14 cellular contexts compared by ENCODE assay signal in the genomic region with DNA sequence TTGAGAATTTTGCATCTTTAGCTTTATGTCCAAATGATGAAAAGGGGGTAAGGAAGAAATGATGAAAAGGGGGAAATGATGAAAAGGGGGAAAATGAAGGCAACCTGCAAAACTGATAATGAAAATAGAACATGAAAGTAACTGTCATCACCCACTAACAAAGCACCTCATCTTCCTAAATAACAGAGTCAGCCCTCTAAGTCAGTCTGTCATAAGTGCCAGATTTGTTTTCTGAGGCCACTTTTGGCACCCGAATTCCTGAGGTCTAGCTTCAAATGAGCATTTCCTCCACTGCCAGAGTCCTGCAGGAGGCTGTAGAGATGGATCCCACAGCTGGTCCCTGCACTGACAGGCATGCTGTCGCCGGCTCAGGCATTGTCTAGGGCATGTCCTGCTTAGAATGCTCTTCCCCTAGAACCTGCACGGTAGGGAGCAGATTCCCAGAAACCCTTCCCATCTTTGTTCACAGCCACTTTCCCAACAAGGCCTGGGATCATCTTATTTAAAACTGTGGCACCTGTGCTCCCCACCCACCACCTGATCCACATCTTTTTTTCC. TPM values are rescaled to one million over a fixed set of nuclear protein-coding genes. Genes with fewer than 3 reads are reported as not detected.
DNase-seq lines count a peak whose midpoint lies in the region; ATAC-seq, FAIRE-seq and TF ChIP-seq lines count a peak whose summit lies in the region.
"Had no signal": no experiment of that assay in that cellular context is flagged by ENCODE, and none has a peak within 500 bp of the region (broad histone marks: within the 10 kb centered on the region; RNA-seq: fewer than 3 reads in every experiment).

No MANE protein-coding gene starts in this region.

- peaks cover 2% of the 10 kb centered on the region for H3K79me2 ChIP-seq in HepG2 (ENCODE audit: insufficient read depth, low read length)

- in situ Hi-C loops in transverse colon (cut with MboI; ENCODE audit: low pct_ligation_motif_present in 1 of 4, low pct_unique_long_range_greater_than_20kb in 1 of 4, low sequenced_read_pairs in 3 of 4) (no loop called here), HepG2 (cut with HindIII; ENCODE audit: extremely low pct_ligation_motif_present, low pct_unique_long_range_greater_than_20kb) (no loop called here)

- peaks cover 6% of the 10 kb centered on the region for H3K9me3 ChIP-seq in CD4-positive, alpha-beta T cell (ENCODE audit: control insufficient read depth, low read length)
- H3K9me3 ChIP-seq in transverse colon, result peaks cover 0 to 6% of the 10 kb centered on the region in 2 donors
- H3K9me3 ChIP-seq in HepG2 (ENCODE audit: low read length), result peaks cover 4% of the 10 kb centered on the region; the same call in 1 of the 2 replicates
- H3K9me3 ChIP-seq in naive thymus-derived CD4-positive, alpha-beta T cell (ENCODE audit: control insufficient read depth in 2 of 3, low read length in 3 of 3), result no peaks in the 10 kb centered on the region

- H3K36me3 ChIP-seq in transverse colon (no peaks in the 10 kb centered on the region), HepG2 (replicated peaks in 1 of 2; ENCODE audit: control insufficient read depth in 1 of 2, insufficient read depth in 2 of 2, low read length in 2 of 2) (peaks cover 0 to 8% of the 10 kb centered on the region in 2 experiments; a peak in 2 of 5 replicates)
- H3K36me3 ChIP-seq in naive thymus-derived CD4-positive, alpha-beta T cell (ENCODE audit: control insufficient read depth in 2 of 3, insufficient read depth in 3 of 3, low read length in 3 of 3), result peaks cover 0 to 3% (median 0%) of the 10 kb centered on the region in 3 experiments

- no peak overlapping the region for H3K4me3 ChIP-seq in transverse colon
- no peak overlapping the region for H3K4me3 ChIP-seq in HepG2 (replicated peaks in 1 of 3; ENCODE audit: insufficient read depth in 1 of 3, low read depth in 2 of 3, low read length in 3 of 3)
- H3K4me3 ChIP-seq in naive thymus-derived CD4-positive, alpha-beta T cell (ENCODE audit: low read length), result no peak overlapping the region
- H3K4me3 ChIP-seq: ascending aorta, tibial nerve had no signal

- H3K9ac ChIP-seq in HepG2 (ENCODE audit: insufficient read depth, low read depth, low read length), result no peak overlapping the region

- TF ChIP-seq POLR2A in transverse colon (IDR thresholded peaks at IDR 0.05), result no peak
- TF ChIP-seq POLR2A in HepG2 (IDR thresholded peaks at IDR 0.05; ENCODE audit: insufficient read depth in 1 of 2, low read depth in 2 of 2, low read length in 2 of 2), result no peak

- DNase-seq in CD4-positive, alpha-beta T cell, result no peak
- DNase-seq in activated naive CD8-positive, alpha-beta T cell treated with anti-CD3 and anti-CD28 coated beads, Interleukin-2, amount 50 U/mL, for 24 hours, result no peak
- DNase-seq in transverse colon, result no peak
- no peak for DNase-seq in HepG2 (ENCODE audit: low spot score)
- no peak for DNase-seq in naive thymus-derived CD4-positive, alpha-beta T cell
- DNase-seq: activated CD4-positive, alpha-beta T cell treated with anti-CD3 and anti-CD28 coated beads for 4 hours; CD8-positive, alpha-beta memory T cell; NCI-H1048 had no signal

- H3K27ac ChIP-seq in CD4-positive, alpha-beta T cell (ENCODE audit: low read depth, low read length), result no peak overlapping the region
- H3K27ac ChIP-seq in transverse colon (no peak overlapping the region), HepG2 (ENCODE audit: extremely low read length, insufficient read depth, low read length) (no peak overlapping the region)
- H3K27ac ChIP-seq in naive thymus-derived CD4-positive, alpha-beta T cell (ENCODE audit: low read depth, low read length), result no peak overlapping the region
- H3K27ac ChIP-seq: ascending aorta had no signal

- H3K27me3 ChIP-seq in CD4-positive, alpha-beta T cell (ENCODE audit: control insufficient read depth, insufficient read depth, low read length), result no peaks in the 10 kb centered on the region
- H3K27me3 ChIP-seq in transverse colon (no peaks in the 10 kb centered on the region), HepG2 (ENCODE audit: control insufficient read depth in 1 of 2, insufficient read depth in 2 of 2, low read length in 2 of 2) (no peaks in the 10 kb centered on the region)
- H3K27me3 ChIP-seq in naive thymus-derived CD4-positive, alpha-beta T cell (ENCODE audit: control insufficient read depth in 2 of 2, insufficient read depth in 2 of 2, low read length in 2 of 2), result no peaks in the 10 kb centered on the region
- H3K27me3 ChIP-seq: ascending aorta, tibial nerve had no signal

- no peak overlapping the region for H3K4me2 ChIP-seq in HepG2 (ENCODE audit: low read depth, low read length)

- peak overlapping the region; percentile 21 for H3K27ac Mint-ChIP-seq in CD4-positive, alpha-beta T cell
- peak overlapping the region; percentile 6 for H3K27ac Mint-ChIP-seq in activated naive CD8-positive, alpha-beta T cell treated with anti-CD3 and anti-CD28 coated beads, Interleukin-2, amount 50 U/mL, for 24 hours
- H3K27ac Mint-ChIP-seq in naive thymus-derived CD4-positive, alpha-beta T cell, result peak overlapping the region in 3 of 9 donors; percentile 21 to 78 (median 73)

- no TSS peak for BruUV-seq in HepG2 (replicated peaks; lab: Mats Ljungman, UMichigan)

- peaks cover 4% of the 10 kb centered on the region for H3K9me3 Mint-ChIP-seq in CD4-positive, alpha-beta T cell
- H3K9me3 Mint-ChIP-seq in activated naive CD8-positive, alpha-beta T cell treated with anti-CD3 and anti-CD28 coated beads, Interleukin-2, amount 50 U/mL, for 24 hours, result peaks cover 10% of the 10 kb centered on the region
- H3K9me3 Mint-ChIP-seq in naive thymus-derived CD4-positive, alpha-beta T cell, result peaks cover 0 to 21% (median 11%) of the 10 kb centered on the region in 11 donors

- intact Hi-C loops in CD4-positive, alpha-beta T cell (cut with DNase I, micrococcal nuclease), result no loop called here
- intact Hi-C loops in transverse colon (cut with DNase I; ENCODE audit: low total_unique reads), result no loop called here
- intact Hi-C loops in HepG2 (cut with micrococcal nuclease; ENCODE audit: unreplicated experiment), result loop anchor here (5.0 kb wide), 1 partner anchor 1932 kb away; no protein-coding TSS in a partner anchor
- intact Hi-C loops in naive thymus-derived CD4-positive, alpha-beta T cell (cut with micrococcal nuclease), result no loop called here

- peaks cover 44% of the 10 kb centered on the region for H3K4me1 Mint-ChIP-seq in CD4-positive, alpha-beta T cell (ENCODE audit: low read depth)
- peaks cover 37% of the 10 kb centered on the region for H3K4me1 Mint-ChIP-seq in activated naive CD8-positive, alpha-beta T cell treated with anti-CD3 and anti-CD28 coated beads, Interleukin-2, amount 50 U/mL, for 24 hours
- H3K4me1 Mint-ChIP-seq in naive thymus-derived CD4-positive, alpha-beta T cell, result peaks cover 14 to 43% (median 36%) of the 10 kb centered on the region in 7 donors
- H3K4me1 Mint-ChIP-seq: neural crest cell had no signal

- H3K4me3 Mint-ChIP-seq in CD4-positive, alpha-beta T cell, result no peak overlapping the region
- H3K4me3 Mint-ChIP-seq in activated naive CD8-positive, alpha-beta T cell treated with anti-CD3 and anti-CD28 coated beads, Interleukin-2, amount 50 U/mL, for 24 hours, result no peak overlapping the region
- H3K4me3 Mint-ChIP-seq in naive thymus-derived CD4-positive, alpha-beta T cell, result no peak overlapping the region
- H3K4me3 Mint-ChIP-seq: CD8-positive, alpha-beta memory T cell; neural crest cell had no signal

- WGBS in transverse colon (ENCODE audit: low coverage in 1 of 2), 2 donors, result 69 to 84% methylated on average over 2 to 4 of the region's 4 CpGs
- 93% methylated on average over 4 of the region's 4 CpGs for WGBS in HepG2 (ENCODE audit: low lambda C conversion rate)

- FAIRE-seq in HepG2 (lab: Jason Lieb, UNC), result no peak

- TF ChIP-seq CTCF in CD4-positive, alpha-beta T cell (IDR thresholded peaks at IDR 0.05), result no peak
- TF ChIP-seq CTCF in transverse colon (IDR thresholded peaks at IDR 0.05) (no peak), HepG2 (CRISPR knock-in tag; IDR thresholded peaks at IDR 0.05) (no peak)

- ATAC-seq in CD4-positive, alpha-beta T cell (ENCODE audit: poor library complexity), result no peak
- ATAC-seq in GM18868 (IDR thresholded peaks at IDR 0.05; ENCODE audit: unreplicated experiment) (peak; percentile 14), HG02759 (IDR thresholded peaks at IDR 0.05; ENCODE audit: unreplicated experiment) (peak; percentile 13), GM19397 (IDR thresholded peaks at IDR 0.05; ENCODE audit: unreplicated experiment) (no peak), HepG2 (no peak)
- no peak for ATAC-seq in activated naive CD8-positive, alpha-beta T cell treated with anti-CD3 and anti-CD28 coated beads, Interleukin-2, amount 50 U/mL, for 24 hours
- ATAC-seq in naive thymus-derived CD4-positive, alpha-beta T cell, result no peak

- TF ChIP-seq EP300 in transverse colon (IDR thresholded peaks at IDR 0.05; ENCODE audit: low read depth) (no peak), HepG2 (IDR thresholded peaks at IDR 0.05; ENCODE audit: low read depth in 2 of 2, low read length in 2 of 2) (no peak), HepG2 (CRISPR knock-in tag; IDR thresholded peaks at IDR 0.05; ENCODE audit: borderline replicate concordance) (no peak)

- no peaks in the 10 kb centered on the region for H4K20me1 ChIP-seq in HepG2 (ENCODE audit: insufficient read depth, low read length)

- POLR2A ChIA-PET in CD4-positive, alpha-beta T cell (lab: Charles Lee), result interaction anchor here (1.7 kb wide), 1 partner anchor 26 kb away, joined by 10 read pairs; the partner anchor contains the start of gene RAP2A
- POLR2A ChIA-PET in HepG2 (lab: Yijun Ruan, JAX), result no interaction called here
- POLR2A ChIA-PET in naive thymus-derived CD4-positive, alpha-beta T cell (lab: Charles Lee), result interaction anchor here (0.6 to 1.5 kb wide), 2 partner anchors 26 to 109 kb away, joined by 3 to 6 read pairs; partner anchors contain the start of gene RAP2A

- H3K36me3 Mint-ChIP-seq in CD4-positive, alpha-beta T cell (ENCODE audit: low read depth), result peaks cover 25% of the 10 kb centered on the region
- H3K36me3 Mint-ChIP-seq in activated naive CD8-positive, alpha-beta T cell treated with anti-CD3 and anti-CD28 coated beads, Interleukin-2, amount 50 U/mL, for 24 hours (ENCODE audit: low read depth), result peaks cover 20% of the 10 kb centered on the region
- peaks cover 0 to 24% (median 21%) of the 10 kb centered on the region in 5 donors for H3K36me3 Mint-ChIP-seq in naive thymus-derived CD4-positive, alpha-beta T cell

- H2AFZ ChIP-seq in HepG2 (ENCODE audit: low read length), result no peak overlapping the region

- CTCF ChIA-PET in CD4-positive, alpha-beta T cell (lab: Charles Lee), result no interaction called here
- CTCF ChIA-PET in HepG2 (lab: Yijun Ruan, JAX; ENCODE audit: low intra/inter-chr PET ratio, low total read pairs), result no interaction called here
- CTCF ChIA-PET in naive thymus-derived CD4-positive, alpha-beta T cell (lab: Charles Lee), result no interaction called here

- H3K27me3 Mint-ChIP-seq in CD4-positive, alpha-beta T cell, result no peaks in the 10 kb centered on the region
- no peaks in the 10 kb centered on the region for H3K27me3 Mint-ChIP-seq in activated naive CD8-positive, alpha-beta T cell treated with anti-CD3 and anti-CD28 coated beads, Interleukin-2, amount 50 U/mL, for 24 hours
- no peaks in the 10 kb centered on the region for H3K27me3 Mint-ChIP-seq in naive thymus-derived CD4-positive, alpha-beta T cell
- H3K27me3 Mint-ChIP-seq: CD8-positive, alpha-beta memory T cell had no signal

- no peak for TF ChIP-seq RAD21 in HepG2 (CRISPR knock-in tag; IDR thresholded peaks at IDR 0.05)

- H3K4me1 ChIP-seq in transverse colon, result peaks cover 0 to 24% (median 2%) of the 10 kb centered on the region in 4 donors
- H3K4me1 ChIP-seq in HepG2 (ENCODE audit: insufficient read depth, low read length), result peaks cover 11% of the 10 kb centered on the region
- H3K4me1 ChIP-seq in naive thymus-derived CD4-positive, alpha-beta T cell (ENCODE audit: control insufficient read depth in 2 of 2, insufficient read depth in 2 of 2, low read length in 2 of 2), result peaks cover 0 to 13% of the 10 kb centered on the region in 2 donors

RNA-seq across cellular contexts. Expression of gene RAP2A, which starts 25.3 kb away (rescaled TPM):
- total RNA-seq in CD4-positive, alpha-beta T cell, result 10 to 100 TPM in 1 of 2 experiments, 1 to 10 TPM in 1; 8.2 to 11.1 TPM
- total RNA-seq in transverse colon (10 to 100 TPM; 10.5 to 23.2 (median 20.7) TPM), HepG2 (2016; rRNA removed; fragmentation: Illumina TruSeq; extraction: Trizol) (23.1 and 31.2 TPM in 2 replicates)
- total RNA-seq in HepG2 (2016; cell fraction: cytosol; rRNA removed; fragmentation: Illumina TruSeq; extraction: Trizol; ENCODE audit: low read depth), result 8.2 and 8.3 TPM in 2 replicates
- total RNA-seq in HepG2 (2016; cell fraction: insoluble cytoplasmic fraction; rRNA removed; fragmentation: Illumina TruSeq; extraction: Trizol), result 22.5 and 27.5 TPM in 2 replicates
- total RNA-seq in HepG2 (2016; cell fraction: membrane; rRNA removed; fragmentation: Illumina TruSeq; extraction: Trizol), result 37.9 and 44.9 TPM in 2 replicates
- 11.6 and 12.3 TPM in 2 replicates for total RNA-seq in HepG2 (2016; cell fraction: nucleus; rRNA removed; fragmentation: Illumina TruSeq; extraction: Trizol)
- 9.9 and 10.3 TPM in 2 replicates for polyA plus RNA-seq in HepG2 (2011; rRNA removed)
- 3.2 and 5.4 TPM in 2 replicates for polyA plus RNA-seq in HepG2 (2011; cell fraction: cytosol; rRNA removed)
- 3.2 and 3.5 TPM in 2 replicates for polyA plus RNA-seq in HepG2 (2011; cell fraction: nucleus; rRNA removed)
- 11.4 and 12.1 TPM in 2 replicates for polyA plus RNA-seq in HepG2 (2012)
- 8.7 and 9.1 TPM in 2 replicates for polyA plus RNA-seq in HepG2 (2016; cell fraction: cytosol; fragmentation: Illumina TruSeq; extraction: Trizol; ENCODE audit: low read depth)
- 23.3 and 25.3 TPM in 2 replicates for polyA plus RNA-seq in HepG2 (2016; cell fraction: insoluble cytoplasmic fraction; fragmentation: Illumina TruSeq; extraction: Trizol; ENCODE audit: low read depth)
- 20.5 and 25.5 TPM in 2 replicates for polyA plus RNA-seq in HepG2 (2016; cell fraction: membrane; fragmentation: Illumina TruSeq; extraction: Trizol; ENCODE audit: low read depth)
- 12.6 TPM in 2 replicates for polyA plus RNA-seq in HepG2 (2016; cell fraction: nucleus; fragmentation: Illumina TruSeq; extraction: Trizol; ENCODE audit: insufficient read depth, low read depth)
- polyA minus RNA-seq in HepG2 (2011; rRNA and poly(A)+ RNA removed; ENCODE audit: low replicate concordance), result 44.2 and 45.5 TPM in 2 replicates
- polyA minus RNA-seq in HepG2 (2011; cell fraction: cytosol; rRNA and poly(A)+ RNA removed), result 14.5 and 18.9 TPM in 2 replicates
- polyA minus RNA-seq in HepG2 (2011; cell fraction: nucleus; rRNA and poly(A)+ RNA removed), result 12.9 and 17.0 TPM in 2 replicates
- 10 to 100 TPM in 4 of 5 experiments, 1 to 10 TPM in 1; 8.9 to 33.2 (median 17.8) TPM for total RNA-seq in naive thymus-derived CD4-positive, alpha-beta T cell
- polyA plus RNA-seq in naive thymus-derived CD4-positive, alpha-beta T cell, result 1 to 10 TPM; 1.2 to 1.3 TPM

Comparison
In these comparisons a context has a peak if more than half of its experiments do, and no peak if none do; other contexts are left out.
1. ATAC-seq: peak in GM18868 (single experiment) and HG02759 (single experiment); none in CD4-positive, alpha-beta T cell (single experiment), activated naive CD8-positive, alpha-beta T cell treated with anti-CD3 and anti-CD28 coated beads, Interleukin-2, amount 50 U/mL, for 24 hours (single experiment), GM19397 (single experiment), HepG2 (single experiment) and naive thymus-derived CD4-positive, alpha-beta T cell (single experiment).